In the genomic region with DNA sequence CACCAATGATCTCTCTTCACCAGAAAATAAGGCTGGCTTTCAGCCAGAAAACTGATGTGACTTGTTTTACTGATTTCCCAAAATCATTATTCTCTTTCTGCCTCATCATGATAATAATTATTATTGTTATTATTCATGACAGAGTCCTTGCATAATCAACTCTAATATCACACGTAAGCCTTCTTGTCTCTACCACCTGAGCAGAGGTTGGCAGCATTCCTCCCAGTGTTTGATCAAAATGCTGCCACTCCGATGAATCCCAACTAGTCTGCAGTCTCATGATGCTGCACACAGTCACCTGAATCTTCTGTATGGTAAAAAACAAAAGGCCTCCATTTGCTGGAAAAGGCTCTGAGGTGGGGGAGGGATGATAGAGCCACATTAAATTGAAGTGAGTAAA, we compare ENCODE assay signal across 24 cellular contexts.
DNase-seq lines count a peak whose midpoint lies in the region; ATAC-seq, FAIRE-seq and TF ChIP-seq lines count a peak whose summit lies in the region.
"Had no signal": no experiment of that assay in that cellular context is flagged by ENCODE, and none has a peak within 500 bp of the region (broad histone marks: within the 10 kb centered on the region; RNA-seq: fewer than 3 reads in every experiment).

No MANE protein-coding gene starts in this region.

- peaks cover 23% of the 10 kb centered on the region for H3K36me3 Mint-ChIP-seq in activated T-cell treated with anti-CD3 and anti-CD28 coated beads, Interleukin-2, amount 50 U/mL, for 24 hours (ENCODE audit: low read depth)
- H3K36me3 Mint-ChIP-seq in activated T-cell treated with anti-CD3 and anti-CD28 coated beads, Interleukin-2, amount 50 U/mL, for 72 hours (ENCODE audit: insufficient read depth in 2 of 2): peaks cover 14 to 31% of the 10 kb centered on the region in 2 donors

- peak overlapping the region; percentile 78 for H3K27ac Mint-ChIP-seq in activated T-cell treated with anti-CD3 and anti-CD28 coated beads, Interleukin-2, amount 50 U/mL, for 24 hours
- no peak overlapping the region for H3K27ac Mint-ChIP-seq in activated T-cell treated with anti-CD3 and anti-CD28 coated beads, Interleukin-2, amount 50 U/mL, for 72 hours
- H3K27ac Mint-ChIP-seq: activated naive CD8-positive, alpha-beta T cell treated with anti-CD3 and anti-CD28 coated beads, Interleukin-2, amount 10 ng/mL, durations not matched to agents 7 days and 5 days; stimulated activated naive CD8-positive, alpha-beta T cell treated with anti-CD3 and anti-CD28 coated beads, Interleukin-15, amount 100 ng/mL, for 72 hours; WTC11 had no signal

- H3K4me2 ChIP-seq in GM23248 (ENCODE audit: unreplicated experiment) (no peak overlapping the region), osteoblast (ENCODE audit: insufficient read depth, low read length) (no peak overlapping the region), HepG2 (ENCODE audit: low read depth, low read length) (no peak overlapping the region)
- H3K4me2 ChIP-seq: KMS-11 had no signal

- FAIRE-seq in HepG2 (lab: Jason Lieb, UNC): no peak
- FAIRE-seq: GM19239, islet of Langerhans, RCC 7860 had no signal

- H3K4me3 ChIP-seq in GM23248: no peak overlapping the region
- H3K4me3 ChIP-seq in brain microvascular endothelial cell (ENCODE audit: low read depth, low read length): no peak overlapping the region
- H3K4me3 ChIP-seq in osteoblast (ENCODE audit: insufficient read depth, low read length): no peak overlapping the region
- no peak overlapping the region for H3K4me3 ChIP-seq in HepG2 (replicated peaks in 1 of 3; ENCODE audit: insufficient read depth in 1 of 3, low read depth in 2 of 3, low read length in 3 of 3)
- no peak overlapping the region for H3K4me3 ChIP-seq in upper lobe of left lung
- H3K4me3 ChIP-seq: left ventricle myocardium inferior had no signal

- WGBS in GM23248 (ENCODE audit: low coverage in 1 of 2, low lambda C conversion rate in 2 of 2, missing lambda C conversion rate in 2 of 2), 2 experiments: 73 to 77% methylated on average over 2 of the region's 2 CpGs
- 40% methylated on average over 2 of the region's 2 CpGs for WGBS in HepG2 (ENCODE audit: low lambda C conversion rate)
- WGBS in upper lobe of left lung, 2 donors: 48 to 75% methylated on average over 2 of the region's 2 CpGs

- H3K4me1 ChIP-seq in GM23248 (ENCODE audit: insufficient read depth): peaks cover 51% of the 10 kb centered on the region
- peaks cover 33% of the 10 kb centered on the region for H3K4me1 ChIP-seq in osteoblast (ENCODE audit: insufficient read depth, low read length)
- H3K4me1 ChIP-seq in HepG2 (ENCODE audit: insufficient read depth, low read length): peaks cover 9% of the 10 kb centered on the region
- peaks cover 0 to 9% (median 2%) of the 10 kb centered on the region in 4 donors for H3K4me1 ChIP-seq in upper lobe of left lung
- H3K4me1 ChIP-seq: left ventricle myocardium inferior had no signal

- H3K9me2 ChIP-seq in GM23248 (ENCODE audit: insufficient read depth): no peaks in the 10 kb centered on the region

- H3K27me3 ChIP-seq in GM23248 (replicated peaks; ENCODE audit: insufficient read depth): no peaks in the 10 kb centered on the region
- no peaks in the 10 kb centered on the region for H3K27me3 ChIP-seq in brain microvascular endothelial cell (replicated peaks)
- H3K27me3 ChIP-seq in osteoblast (ENCODE audit: insufficient read depth, low read length): no peaks in the 10 kb centered on the region
- H3K27me3 ChIP-seq in HepG2 (ENCODE audit: control insufficient read depth in 1 of 2, insufficient read depth in 2 of 2, low read length in 2 of 2): no peaks in the 10 kb centered on the region
- H3K27me3 ChIP-seq in upper lobe of left lung: no peaks in the 10 kb centered on the region
- H3K27me3 ChIP-seq: BE2C had no signal

- TF ChIP-seq POLR2A in HepG2 (IDR thresholded peaks at IDR 0.05; ENCODE audit: insufficient read depth in 1 of 2, low read depth in 2 of 2, low read length in 2 of 2): no peak
- no peak for TF ChIP-seq POLR2A in upper lobe of left lung (IDR thresholded peaks at IDR 0.05)

- H3K9me3 ChIP-seq in GM23248 (ENCODE audit: low read depth) (no peaks in the 10 kb centered on the region), osteoblast (ENCODE audit: low read depth, low read length) (no peaks in the 10 kb centered on the region), HepG2 (ENCODE audit: low read length) (peaks cover 23% of the 10 kb centered on the region), upper lobe of left lung (peaks cover 0 to 9% (median 4%) of the 10 kb centered on the region in 4 donors)

- intact Hi-C loops in HepG2 (cut with micrococcal nuclease; ENCODE audit: unreplicated experiment): no loop called here

- peaks cover 26% of the 10 kb centered on the region for H3K9me3 Mint-ChIP-seq in activated T-cell treated with anti-CD3 and anti-CD28 coated beads, Interleukin-2, amount 50 U/mL, for 24 hours
- H3K9me3 Mint-ChIP-seq in activated T-cell treated with anti-CD3 and anti-CD28 coated beads, Interleukin-2, amount 50 U/mL, for 72 hours: peaks cover 21 to 26% of the 10 kb centered on the region in 2 donors

- no peaks in the 10 kb centered on the region for H3K36me3 ChIP-seq in GM23248 (ENCODE audit: low read depth)
- no peaks in the 10 kb centered on the region for H3K36me3 ChIP-seq in brain microvascular endothelial cell (replicated peaks)
- no peaks in the 10 kb centered on the region for H3K36me3 ChIP-seq in osteoblast (ENCODE audit: insufficient read depth, low read length)
- no peaks in the 10 kb centered on the region for H3K36me3 ChIP-seq in HepG2 (replicated peaks in 1 of 2; ENCODE audit: control insufficient read depth in 1 of 2, insufficient read depth in 2 of 2, low read length in 2 of 2)
- no peaks in the 10 kb centered on the region for H3K36me3 ChIP-seq in upper lobe of left lung
- H3K36me3 ChIP-seq: BE2C, left ventricle myocardium inferior had no signal

- in situ Hi-C loops in GM23248 (cut with MboI): no loop called here
- in situ Hi-C loops in brain microvascular endothelial cell (cut with HindIII; ENCODE audit: low pct_ligation_motif_present, low sequenced_read_pairs): no loop called here
- in situ Hi-C loops in HepG2 (cut with HindIII; ENCODE audit: extremely low pct_ligation_motif_present, low pct_unique_long_range_greater_than_20kb): no loop called here

- peaks cover 79% of the 10 kb centered on the region for H3K4me1 Mint-ChIP-seq in activated T-cell treated with anti-CD3 and anti-CD28 coated beads, Interleukin-2, amount 50 U/mL, for 24 hours (ENCODE audit: low read depth)
- peaks cover 67% of the 10 kb centered on the region for H3K4me1 Mint-ChIP-seq in activated T-cell treated with anti-CD3 and anti-CD28 coated beads, Interleukin-2, amount 50 U/mL, for 72 hours (ENCODE audit: low read depth)
- H3K4me1 Mint-ChIP-seq: WTC11 had no signal

- no peak overlapping the region for H3K4me3 Mint-ChIP-seq in activated T-cell treated with anti-CD3 and anti-CD28 coated beads, Interleukin-2, amount 50 U/mL, for 24 hours
- no peak overlapping the region for H3K4me3 Mint-ChIP-seq in activated T-cell treated with anti-CD3 and anti-CD28 coated beads, Interleukin-2, amount 50 U/mL, for 72 hours
- H3K4me3 Mint-ChIP-seq: activated naive CD8-positive, alpha-beta T cell treated with anti-CD3 and anti-CD28 coated beads, Interleukin-2, amount 10 ng/mL, durations not matched to agents 7 days and 5 days; stimulated activated naive CD8-positive, alpha-beta T cell treated with anti-CD3 and anti-CD28 coated beads, Interleukin-15, amount 100 ng/mL, for 72 hours; WTC11 had no signal

- H2AFZ ChIP-seq in GM23248 (no peak overlapping the region), osteoblast (ENCODE audit: low read length) (no peak overlapping the region), HepG2 (ENCODE audit: low read length) (no peak overlapping the region)

- no peak overlapping the region for H3K9ac ChIP-seq in GM23248
- H3K9ac ChIP-seq in HepG2 (ENCODE audit: insufficient read depth, low read depth, low read length): no peak overlapping the region
- H3K9ac ChIP-seq: KMS-11 had no signal

- no peak for ATAC-seq in activated T-cell treated with anti-CD3 and anti-CD28 coated beads, Interleukin-2, amount 50 U/mL, for 72 hours (replicated peaks in 1 of 2)
- ATAC-seq in HepG2 (no peak), HG02798 (IDR thresholded peaks at IDR 0.05; ENCODE audit: poor library complexity, unreplicated experiment) (no peak), upper lobe of left lung (ENCODE audit: low FRiP score in 2 of 2) (no peak)
- ATAC-seq: stimulated activated naive CD8-positive, alpha-beta T cell treated with anti-CD3 and anti-CD28 coated beads, Interleukin-15, amount 100 ng/mL, for 72 hours; WTC11 had no signal

- CTCF ChIA-PET in HepG2 (lab: Yijun Ruan, JAX; ENCODE audit: low intra/inter-chr PET ratio, low total read pairs): no interaction called here

- TF ChIP-seq RAD21 in HepG2 (CRISPR knock-in tag; IDR thresholded peaks at IDR 0.05): no peak

- peaks cover 43% of the 10 kb centered on the region for H3F3A ChIP-seq in GM23248 (ENCODE audit: insufficient read depth)

- TF ChIP-seq EP300 in HepG2 (IDR thresholded peaks at IDR 0.05; ENCODE audit: low read depth in 2 of 2, low read length in 2 of 2): no peak
- TF ChIP-seq EP300 in HepG2 (CRISPR knock-in tag; IDR thresholded peaks at IDR 0.05; ENCODE audit: borderline replicate concordance): no peak
- TF ChIP-seq EP300 in upper lobe of left lung (IDR thresholded peaks at IDR 0.05): no peak

- POLR2A ChIA-PET in HepG2 (lab: Yijun Ruan, JAX): no interaction called here

- no peaks in the 10 kb centered on the region for H3K27me3 Mint-ChIP-seq in activated T-cell treated with anti-CD3 and anti-CD28 coated beads, Interleukin-2, amount 50 U/mL, for 24 hours
- no peaks in the 10 kb centered on the region for H3K27me3 Mint-ChIP-seq in activated T-cell treated with anti-CD3 and anti-CD28 coated beads, Interleukin-2, amount 50 U/mL, for 72 hours (ENCODE audit: low read depth)
- H3K27me3 Mint-ChIP-seq: activated naive CD8-positive, alpha-beta T cell treated with anti-CD3 and anti-CD28 coated beads, Interleukin-2, amount 10 ng/mL, durations not matched to agents 7 days and 5 days; stimulated activated naive CD8-positive, alpha-beta T cell treated with anti-CD3 and anti-CD28 coated beads, Interleukin-15, amount 100 ng/mL, for 72 hours had no signal

- peak overlapping the region; percentile 49 for H3K27ac ChIP-seq in GM23248
- peak overlapping the region; percentile 94 for H3K27ac ChIP-seq in brain microvascular endothelial cell
- H3K27ac ChIP-seq in osteoblast (ENCODE audit: low read depth, low read length): peak overlapping the region; percentile 60
- no peak overlapping the region for H3K27ac ChIP-seq in HepG2 (ENCODE audit: extremely low read length, insufficient read depth, low read length)
- no peak overlapping the region for H3K27ac ChIP-seq in upper lobe of left lung
- H3K27ac ChIP-seq: KMS-11, left ventricle myocardium inferior had no signal

- H3K79me2 ChIP-seq in GM23248 (ENCODE audit: insufficient read depth): no peaks in the 10 kb centered on the region
- no peaks in the 10 kb centered on the region for H3K79me2 ChIP-seq in osteoblast (ENCODE audit: insufficient read depth, low read length)
- no peaks in the 10 kb centered on the region for H3K79me2 ChIP-seq in HepG2 (ENCODE audit: insufficient read depth, low read length)

- no TSS peak for BruUV-seq in HepG2 (replicated peaks; lab: Mats Ljungman, UMichigan)

- no peak for DNase-seq in activated T-cell treated with anti-CD3 and anti-CD28 coated beads, Interleukin-2, amount 50 U/mL, for 24 hours
- DNase-seq in activated T-cell treated with anti-CD3 and anti-CD28 coated beads, Interleukin-2, amount 50 U/mL, for 72 hours: no peak
- DNase-seq in GM23248: no peak
- DNase-seq in brain microvascular endothelial cell: no peak
- no peak for DNase-seq in osteoblast (ENCODE audit: insufficient read length, low spot score, missing footprints)
- DNase-seq in HepG2 (ENCODE audit: low spot score): no peak
- no peak for DNase-seq in upper lobe of left lung
- DNase-seq: activated CD4-positive, alpha-beta T cell treated with anti-CD3 and anti-CD28 coated beads, Interleukin-2, amount 50 U/mL, for 48 hours; activated naive CD8-positive, alpha-beta T cell treated with anti-CD3 and anti-CD28 coated beads, Interleukin-2, amount 10 ng/mL, durations not matched to agents 7 days and 5 days; BE2C; cerebellar nuclear complex; DMS79 treated with DMSO at 0.1 percent for 48 hours; GF-D8; left ventricle myocardium inferior; NCI-H1417 treated with DMSO at 0.1 percent for 48 hours; NCI-H2081 treated with DMSO at 0.1 percent for 48 hours; NCI-H345; stimulated activated naive CD8-positive, alpha-beta T cell treated with anti-CD3 and anti-CD28 coated beads, Interleukin-15, amount 100 ng/mL, for 72 hours had no signal

- H4K20me1 ChIP-seq in GM23248 (ENCODE audit: insufficient read depth): no peaks in the 10 kb centered on the region
- no peaks in the 10 kb centered on the region for H4K20me1 ChIP-seq in osteoblast (ENCODE audit: insufficient read depth, low read length)
- no peaks in the 10 kb centered on the region for H4K20me1 ChIP-seq in HepG2 (ENCODE audit: insufficient read depth, low read length)

- TF ChIP-seq CTCF in brain microvascular endothelial cell (IDR thresholded peaks at IDR 0.05; ENCODE audit: low read depth, low read length, missing control alignments): no peak
- TF ChIP-seq CTCF in osteoblast (IDR thresholded peaks at IDR 0.05; ENCODE audit: extremely low read depth, low read depth, low read length): no peak
- TF ChIP-seq CTCF in HepG2 (CRISPR knock-in tag; IDR thresholded peaks at IDR 0.05): no peak
- TF ChIP-seq CTCF in upper lobe of left lung (IDR thresholded peaks at IDR 0.05): no peak

Comparison
In these comparisons a context has a peak if more than half of its experiments do, and no peak if none do; other contexts are left out.
1. H3K27ac ChIP-seq: peak in GM23248 (single experiment), brain microvascular endothelial cell (single experiment) and osteoblast (single experiment); none in HepG2 (single experiment) and upper lobe of left lung (0 of 4).